15 cellular contexts compared by ENCODE assay signal in genomic region chr7:150313870-150314269, GRCh38. TPM values are rescaled to one million over a fixed set of nuclear protein-coding genes. Genes with fewer than 3 reads are reported as not detected.
"Had no signal": no experiment of that assay in that cellular context is flagged by ENCODE, and none has a peak within 500 bp of the region (broad histone marks: within the 10 kb centered on the region; RNA-seq: fewer than 3 reads in every experiment).

No MANE protein-coding gene starts in this region.

- H3K4me3 ChIP-seq: gastrocnemius medialis, heart left ventricle, lower lobe of right lung, spleen, stomach, testis, upper lobe of right lung had no signal

- FAIRE-seq: astrocyte had no signal

- H3K27ac ChIP-seq: epithelial cell of prostate, gastrocnemius medialis, heart left ventricle, lower lobe of right lung, spleen, stomach, testis, upper lobe of right lung had no signal

- H3K9me3 ChIP-seq: gastrocnemius medialis, heart left ventricle, lower lobe of right lung, spleen, stomach, testis, upper lobe of right lung had no signal

- H3K4me1 ChIP-seq: gastrocnemius medialis, heart left ventricle, lower lobe of right lung, testis, upper lobe of right lung had no signal

- DNase-seq: activated CD4-positive, alpha-beta T cell treated with anti-CD3 and anti-CD28 coated beads for 48 hours; activated naive CD4-positive, alpha-beta T cell treated with Interleukin-2 at 50 U/mL for 16 hours; activated naive CD8-positive, alpha-beta T cell treated with anti-CD3 and anti-CD28 coated beads, Interleukin-2, amount 50 U/mL, for 24 hours; gastrocnemius medialis; heart left ventricle; left cardiac atrium; lower lobe of right lung; spleen; stomach; testis; upper lobe of right lung had no signal

- H3K27me3 ChIP-seq: gastrocnemius medialis, heart left ventricle, spleen, stomach, testis, upper lobe of right lung had no signal

- ATAC-seq: activated naive CD8-positive, alpha-beta T cell treated with anti-CD3 and anti-CD28 coated beads, Interleukin-2, amount 50 U/mL, for 24 hours; gastrocnemius medialis; heart left ventricle; left cardiac atrium; lower lobe of right lung; sciatic nerve; upper lobe of right lung had no signal

- H3K36me3 ChIP-seq: gastrocnemius medialis, heart left ventricle, lower lobe of right lung, spleen, stomach, upper lobe of right lung had no signal

RNA-seq across cellular contexts. Expression of gene LRRC61, which starts 9.3 kb away (rescaled TPM):
- total RNA-seq: osteocyte had no signal

RNA-seq across cellular contexts. Expression of gene ACTR3C, which starts 9.5 kb away (rescaled TPM):
- total RNA-seq: osteocyte had no signal

RNA-seq across cellular contexts. Expression of gene RARRES2, which starts 27.6 kb away (rescaled TPM):
- total RNA-seq: osteocyte had no signal
